Comparison of ENCODE assay signal across 12 cellular contexts in the genomic region with DNA sequence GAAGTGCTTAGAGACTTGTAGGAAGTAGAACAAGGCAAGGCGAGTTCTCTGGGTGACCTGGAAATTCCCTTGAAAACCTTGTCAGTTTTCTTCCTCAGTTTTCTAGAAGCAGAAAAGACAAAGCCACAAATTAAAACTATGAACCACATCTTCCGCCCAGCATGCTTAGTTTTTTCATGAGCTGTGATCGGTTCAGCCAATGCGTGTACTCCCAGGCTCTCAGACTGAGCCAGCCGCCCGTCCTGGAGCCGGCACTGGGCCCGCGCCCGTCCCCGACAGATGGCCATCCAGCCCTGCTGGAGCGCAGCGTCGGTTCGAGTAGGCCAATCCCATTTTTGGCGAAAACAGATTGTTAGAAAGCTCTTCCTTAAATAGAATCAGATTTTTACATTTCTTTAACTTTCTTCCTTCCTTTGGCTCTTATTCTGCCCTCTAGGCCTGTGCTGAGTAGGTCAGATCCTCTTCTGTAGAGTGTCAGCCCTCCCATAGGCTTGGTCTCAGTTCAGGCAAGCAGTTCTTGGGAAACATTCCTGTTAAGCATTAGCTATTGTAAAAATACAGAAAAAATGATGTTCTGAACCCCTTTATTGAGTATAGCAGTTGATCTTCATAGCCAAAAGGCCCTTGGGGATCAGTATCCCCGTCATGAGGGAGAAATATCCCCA.
DNase-seq lines count a peak whose midpoint lies in the region; TF ChIP-seq lines count a peak whose summit lies in the region.
"Had no signal": no experiment of that assay in that cellular context is flagged by ENCODE, and none has a peak within 500 bp of the region (broad histone marks: within the 10 kb centered on the region; RNA-seq: fewer than 3 reads in every experiment).

No MANE protein-coding gene starts in this region.

- no peak for TF ChIP-seq EP300 in suprapubic skin (IDR thresholded peaks at IDR 0.05)

- peaks cover 73% of the 10 kb centered on the region for H3K4me1 Mint-ChIP-seq in activated T-helper 2 cell treated with anti-CD3 and anti-CD28 coated beads, Interferon-gamma antibody, Interleukin-2, Interleukin-4, amounts not matched to agents 10 μg/mL and 5 μg/mL and 100 μg/mL, durations not matched to agents 14 hours and 24 hours and 36 hours (ENCODE audit: low read depth)

- in situ Hi-C loops in GM13976 (cut with MboI; ENCODE audit: low sequenced_read_pairs, unreplicated experiment), result no loop called here

- TF ChIP-seq CTCF in hepatocyte (IDR thresholded peaks at IDR 0.05; ENCODE audit: poor library complexity), result no peak
- TF ChIP-seq CTCF in suprapubic skin (IDR thresholded peaks at IDR 0.05), result no peak
- TF ChIP-seq CTCF in GM10266 (IDR thresholded peaks at IDR 0.05; ENCODE audit: control insufficient read depth, insufficient read depth, low read depth, missing control alignments), result no peak
- TF ChIP-seq CTCF in GM13976 (IDR thresholded peaks at IDR 0.05; ENCODE audit: borderline replicate concordance, control extremely low read depth, extremely low read depth, insufficient read depth, missing control alignments), result no peak

- H4K20me1 ChIP-seq in hepatocyte (ENCODE audit: insufficient read depth, poor library complexity, severe bottlenecking), result peaks cover 14% of the 10 kb centered on the region

- H3K4me3 Mint-ChIP-seq in activated T-helper 2 cell treated with anti-CD3 and anti-CD28 coated beads, Interferon-gamma antibody, Interleukin-2, Interleukin-4, amounts not matched to agents 10 μg/mL and 5 μg/mL and 100 μg/mL, durations not matched to agents 14 hours and 24 hours and 36 hours (ENCODE audit: low read depth), result peak overlapping the region; percentile 74

- peaks cover 82% of the 10 kb centered on the region for H3K79me2 ChIP-seq in hepatocyte

- H3K36me3 Mint-ChIP-seq in activated T-helper 2 cell treated with anti-CD3 and anti-CD28 coated beads, Interferon-gamma antibody, Interleukin-2, Interleukin-4, amounts not matched to agents 10 μg/mL and 5 μg/mL and 100 μg/mL, durations not matched to agents 14 hours and 24 hours and 36 hours (ENCODE audit: low read depth), result peaks cover 54% of the 10 kb centered on the region

- H3K9me3 Mint-ChIP-seq in activated T-helper 2 cell treated with anti-CD3 and anti-CD28 coated beads, Interferon-gamma antibody, Interleukin-2, Interleukin-4, amounts not matched to agents 10 μg/mL and 5 μg/mL and 100 μg/mL, durations not matched to agents 14 hours and 24 hours and 36 hours, result no peaks in the 10 kb centered on the region

- H3K27me3 Mint-ChIP-seq in activated T-helper 2 cell treated with anti-CD3 and anti-CD28 coated beads, Interferon-gamma antibody, Interleukin-2, Interleukin-4, amounts not matched to agents 10 μg/mL and 5 μg/mL and 100 μg/mL, durations not matched to agents 14 hours and 24 hours and 36 hours (ENCODE audit: low read depth), result no peaks in the 10 kb centered on the region

- TF ChIP-seq POLR2A in suprapubic skin (IDR thresholded peaks at IDR 0.05), result no peak

- H3K27ac ChIP-seq in hepatocyte (peak overlapping the region; percentile 31), suprapubic skin (peak overlapping the region; percentile 46)
- H3K27ac ChIP-seq: KMS-11 had no signal

- WGBS in hepatocyte (ENCODE audit: low lambda C conversion rate, missing lambda C conversion rate), result 96% methylated on average over 17 of the region's 17 CpGs
- WGBS in suprapubic skin, result 67% methylated on average over 17 of the region's 17 CpGs

- H3K4me3 ChIP-seq in hepatocyte (no peak overlapping the region), suprapubic skin (no peak overlapping the region)
- H3K4me3 ChIP-seq: stomach had no signal

- peak overlapping the region; percentile 86 for H3K27ac Mint-ChIP-seq in activated T-helper 2 cell treated with anti-CD3 and anti-CD28 coated beads, Interferon-gamma antibody, Interleukin-2, Interleukin-4, amounts not matched to agents 10 μg/mL and 5 μg/mL and 100 μg/mL, durations not matched to agents 14 hours and 24 hours and 36 hours

- no peaks in the 10 kb centered on the region for H3K9me3 ChIP-seq in hepatocyte (ENCODE audit: low read depth)
- H3K9me3 ChIP-seq in suprapubic skin, result no peaks in the 10 kb centered on the region
- H3K9me3 ChIP-seq: stomach had no signal

- H3K4me2 ChIP-seq in hepatocyte, result no peak overlapping the region
- H3K4me2 ChIP-seq: KMS-11 had no signal

- H3K9me2 ChIP-seq in hepatocyte (replicated peaks; ENCODE audit: insufficient read depth), result no peaks in the 10 kb centered on the region

- DNase-seq in activated T-cell treated with anti-CD3 and anti-CD28 coated beads, Interleukin-2, amount 50 U/mL, for 1 hour, result peak; percentile 54
- DNase-seq in activated T-cell treated with anti-CD3 and anti-CD28 coated beads for 4 hours (no peak), hepatocyte (ENCODE audit: low spot score) (no peak), suprapubic skin (ENCODE audit: low spot score in 2 of 2) (no peak), cortex of kidney (lab: John Stamatoyannopoulos, UW) (no peak), GM10266 (ENCODE audit: extremely low spot score) (no peak), GM13976 (ENCODE audit: low spot score) (no peak)
- DNase-seq in activated T-helper 2 cell treated with anti-CD3 and anti-CD28 coated beads, Interferon-gamma antibody, Interleukin-2, Interleukin-4, amounts not matched to agents 10 μg/mL and 5 μg/mL and 100 μg/mL, durations not matched to agents 14 hours and 24 hours and 36 hours (ENCODE audit: low spot score), result no peak
- DNase-seq: head of caudate nucleus, mesenchymal stem cell, stomach had no signal

- no peaks in the 10 kb centered on the region for H3K36me3 ChIP-seq in hepatocyte (replicated peaks; ENCODE audit: insufficient read depth, low read depth)
- peaks cover 4% of the 10 kb centered on the region for H3K36me3 ChIP-seq in suprapubic skin

- intact Hi-C loops in activated T-helper 2 cell treated with anti-CD3 and anti-CD28 coated beads, Interferon-gamma antibody, Interleukin-2, Interleukin-4, amounts not matched to agents 10 μg/mL and 5 μg/mL and 100 μg/mL, durations not matched to agents 14 hours and 24 hours and 36 hours (cut with micrococcal nuclease), result loop anchor here (2.0 to 10.0 kb wide), 4 partner anchors 50 to 238 kb away; no protein-coding TSS in a partner anchor

- no peaks in the 10 kb centered on the region for H3K4me1 ChIP-seq in hepatocyte (ENCODE audit: insufficient read depth)
- peaks cover 49% of the 10 kb centered on the region for H3K4me1 ChIP-seq in suprapubic skin

- no peaks in the 10 kb centered on the region for H3K27me3 ChIP-seq in hepatocyte
- no peaks in the 10 kb centered on the region for H3K27me3 ChIP-seq in suprapubic skin
- H3K27me3 ChIP-seq: stomach had no signal

- H2AFZ ChIP-seq in hepatocyte, result no peak overlapping the region
